ENCODE assay signal across 8 cellular contexts in the genomic region with DNA sequence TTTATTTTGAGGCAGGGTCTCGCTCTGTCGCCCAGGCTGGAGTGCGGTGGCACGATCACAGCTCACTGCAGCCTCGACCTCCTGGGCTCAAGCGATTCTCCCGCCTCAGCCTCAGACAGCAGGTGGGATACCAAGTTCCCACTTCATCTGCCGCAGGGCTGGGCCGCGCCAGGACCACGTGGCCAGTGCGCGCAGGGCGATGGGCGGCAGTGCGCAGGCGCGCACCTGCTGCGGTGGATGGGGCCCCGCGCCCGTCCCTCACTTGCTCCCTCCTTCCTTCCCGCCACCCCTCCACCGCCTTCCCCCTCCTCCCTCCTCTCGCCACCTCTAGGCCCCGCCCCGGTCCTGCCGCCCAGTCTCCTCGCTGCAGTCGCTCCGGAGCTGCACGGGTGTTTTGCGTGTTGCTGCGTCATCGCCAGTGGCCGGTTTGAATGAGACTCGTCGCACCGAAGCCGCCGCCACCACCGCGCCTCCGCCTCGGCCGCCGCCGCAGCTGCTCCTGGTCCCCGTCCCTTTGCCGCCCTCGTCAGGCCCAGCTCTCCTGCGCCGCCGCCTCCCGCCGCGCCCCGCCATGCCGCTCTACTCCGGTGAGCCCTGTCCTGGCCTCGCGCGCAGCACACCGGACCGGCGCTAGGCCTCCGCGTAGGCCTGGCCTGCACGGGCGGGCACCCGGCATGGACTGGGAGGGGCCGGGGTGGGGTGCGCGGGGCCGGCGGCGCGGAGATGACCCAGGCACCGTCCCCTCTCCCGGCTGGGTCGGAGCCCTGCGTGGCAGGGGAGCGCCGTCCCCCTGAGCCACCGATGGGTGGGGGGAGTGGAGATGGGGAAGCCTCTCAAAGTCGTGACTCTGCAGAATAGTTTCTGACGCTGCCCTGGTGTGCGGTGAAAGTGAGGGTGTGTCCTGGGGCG. TPM values are rescaled to one million over a fixed set of nuclear protein-coding genes. Genes with fewer than 3 reads are reported as not detected.
DNase-seq lines count a peak whose midpoint lies in the region; ATAC-seq, FAIRE-seq and TF ChIP-seq lines count a peak whose summit lies in the region.

A gene (plus strand): TSS at position 430 of the 909 bp plus-strand sequence. CDS start 142 bp downstream, at position 572.

- peak within 1 kb of the TSS; percentile 94 to 97 for H3K4me3 ChIP-seq in ascending aorta
- peak within 1 kb of the TSS; percentile 89 for H3K4me3 ChIP-seq in right cardiac atrium (ENCODE audit: low read length)

- H3K4me1 ChIP-seq in ascending aorta (peaks cover 5 to 11% of the 10 kb centered on the region in 2 donors), right cardiac atrium (ENCODE audit: control insufficient read depth, insufficient read depth, low read length) (no peaks in the 10 kb centered on the region)

- no peaks in the 10 kb centered on the region for H3K9me3 ChIP-seq in ascending aorta
- H3K9me3 ChIP-seq in right cardiac atrium (ENCODE audit: control insufficient read depth, low read length) = no peaks in the 10 kb centered on the region

- H3K27me3 ChIP-seq in ascending aorta (no peaks in the 10 kb centered on the region), right cardiac atrium (ENCODE audit: control insufficient read depth, insufficient read depth) (no peaks in the 10 kb centered on the region)

- H3K27me3 Mint-ChIP-seq in T-helper 2 cell treated with Interferon-gamma antibody and Interleukin-4, amounts not matched to agents 5 μg/mL and 100 μg/mL, for 36 hours (ENCODE audit: low read depth) = no peaks in the 10 kb centered on the region

- H3K4me1 Mint-ChIP-seq in T-helper 2 cell treated with Interferon-gamma antibody and Interleukin-4, amounts not matched to agents 5 μg/mL and 100 μg/mL, for 36 hours (ENCODE audit: low read depth) = peaks cover 16% of the 10 kb centered on the region

- H3K27ac Mint-ChIP-seq in T-helper 2 cell treated with Interferon-gamma antibody and Interleukin-4, amounts not matched to agents 5 μg/mL and 100 μg/mL, for 36 hours = peak within 1 kb of the TSS; percentile 97

- 1% methylated on average over 89 of the region's 89 CpGs for WGBS in right cardiac atrium

- DNase-seq in NCI-H2029 (lab: John Stamatoyannopoulos, UW) = peak; percentile 86
- peak; percentile 97 for DNase-seq in T-helper 2 cell treated with Interferon-gamma antibody and Interleukin-4, amounts not matched to agents 5 μg/mL and 100 μg/mL, for 36 hours (ENCODE audit: low spot score)
- DNase-seq in ascending aorta (ENCODE audit: low spot score in 2 of 2) = peak; percentile 89 to 97
- DNase-seq in right cardiac atrium = peak; percentile 97 to 98 (median 98)
- peak; percentile 91 for DNase-seq in pulmonary artery endothelial cell (ENCODE audit: low read depth, low spot score)
- DNase-seq in urothelium cell line (ENCODE audit: low spot score) = peak; percentile 99

- TF ChIP-seq CTCF in ascending aorta (IDR thresholded peaks at IDR 0.05) = peak in 2 of 3 experiments; percentile 18 to 21

- peaks cover 0 to under 1% of the 10 kb centered on the region in 2 donors for H3K36me3 ChIP-seq in ascending aorta

- H3K9me3 Mint-ChIP-seq in T-helper 2 cell treated with Interferon-gamma antibody and Interleukin-4, amounts not matched to agents 5 μg/mL and 100 μg/mL, for 36 hours = no peaks in the 10 kb centered on the region

- ATAC-seq in GM18508 (IDR thresholded peaks at IDR 0.05; ENCODE audit: insufficient read depth, unreplicated experiment) (peak; percentile 82), HG02981 (IDR thresholded peaks at IDR 0.05; ENCODE audit: unreplicated experiment) (peak; percentile 89), right cardiac atrium (peak; percentile 99)

- peak within 1 kb of the TSS; percentile 97 for H3K4me3 Mint-ChIP-seq in T-helper 2 cell treated with Interferon-gamma antibody and Interleukin-4, amounts not matched to agents 5 μg/mL and 100 μg/mL, for 36 hours

- intact Hi-C loops in ascending aorta (cut with DNase I) (loop anchor here (2.0 to 5.0 kb wide), 2 partner anchors 110 to 554 kb away; a partner anchor contains a TSS), right cardiac atrium (cut with DNase I) (no loop called here)

- peak within 1 kb of the TSS; percentile 79 to 87 for H3K27ac ChIP-seq in ascending aorta
- H3K27ac ChIP-seq in right cardiac atrium (ENCODE audit: low read length) = peak within 1 kb of the TSS; percentile 18

- peaks cover 9% of the 10 kb centered on the region for H3K36me3 Mint-ChIP-seq in T-helper 2 cell treated with Interferon-gamma antibody and Interleukin-4, amounts not matched to agents 5 μg/mL and 100 μg/mL, for 36 hours (ENCODE audit: low read depth)

- peak; percentile 100 for FAIRE-seq in urothelium cell line (lab: Jason Lieb, UNC)

RNA-seq across cellular contexts. Expression of the gene that starts here (rescaled TPM):
- 9.7 TPM for total RNA-seq in ascending aorta
- 10 to 100 TPM; 39.1 to 48.8 (median 42.8) TPM for total RNA-seq in right cardiac atrium
- 27.0 TPM for polyA plus RNA-seq in right cardiac atrium
- total RNA-seq in pulmonary artery endothelial cell = 22.9 and 27.7 TPM in 2 replicates

Comparison
In these comparisons a context has a peak if more than half of its experiments do, and no peak if none do; other contexts are left out.
1. Peak in every context shown above with its lines: DNase-seq, ATAC-seq, H3K4me3 ChIP-seq and H3K27ac ChIP-seq.